Comparison of ENCODE assay signal across 10 cellular contexts in genomic region chr7:17071866-17072265, GRCh38.
DNase-seq lines count a peak whose midpoint lies in the region; ATAC-seq and TF ChIP-seq lines count a peak whose summit lies in the region.
"Had no signal": no experiment of that assay in that cellular context is flagged by ENCODE, and none has a peak within 500 bp of the region (broad histone marks: within the 10 kb centered on the region; RNA-seq: fewer than 3 reads in every experiment).

No MANE protein-coding gene starts in this region.

- intact Hi-C loops in posterior cingulate gyrus (cut with DNase I), result no loop called here
- intact Hi-C loops in right lobe of liver (cut with DNase I), result no loop called here

- no peak overlapping the region for H3K4me3 ChIP-seq in adipocyte (ENCODE audit: low read length)
- H3K4me3 ChIP-seq in right lobe of liver, result no peak overlapping the region
- H3K4me3 ChIP-seq: tibial nerve had no signal

- no peak for TF ChIP-seq POLR2A in right lobe of liver (IDR thresholded peaks at IDR 0.05)

- H3K9ac ChIP-seq in adipocyte (ENCODE audit: low read length), result no peak overlapping the region

- no peaks in the 10 kb centered on the region for H3K36me3 ChIP-seq in adipocyte (ENCODE audit: control insufficient read depth, insufficient read depth, low read length, severe bottlenecking)
- H3K36me3 ChIP-seq in right lobe of liver, result no peaks in the 10 kb centered on the region
- H3K36me3 ChIP-seq: tibial nerve had no signal

- no peak for TF ChIP-seq CTCF in right lobe of liver (IDR thresholded peaks at IDR 0.05)

- 44% methylated on average over 1 of the region's 1 CpG for WGBS in right lobe of liver (ENCODE audit: insufficient coverage, low coverage, low lambda C conversion rate, missing lambda C conversion rate)

- no peak overlapping the region for H3K27ac ChIP-seq in right lobe of liver

- no peaks in the 10 kb centered on the region for H3K9me3 ChIP-seq in adipocyte (ENCODE audit: control insufficient read depth, low read length)
- H3K9me3 ChIP-seq in right lobe of liver, result no peaks in the 10 kb centered on the region
- H3K9me3 ChIP-seq: tibial nerve had no signal

- DNase-seq in adipocyte (ENCODE audit: low read depth) (peak; percentile 4), posterior cingulate gyrus (no peak), right lobe of liver (no peak), GM19238 (ENCODE audit: insufficient read length, low spot score) (no peak), NCI-H1930 (lab: John Stamatoyannopoulos, UW) (no peak)
- DNase-seq: CD4-positive, alpha-beta T cell had no signal

- H3K27me3 ChIP-seq in adipocyte (replicated peaks; ENCODE audit: control insufficient read depth, insufficient read depth, low read length) (no peaks in the 10 kb centered on the region), right lobe of liver (no peaks in the 10 kb centered on the region)
- H3K27me3 ChIP-seq: tibial nerve had no signal

- peak; percentile 90 for ATAC-seq in GM18870 (IDR thresholded peaks at IDR 0.05; ENCODE audit: unreplicated experiment)
- peak; percentile 80 for ATAC-seq in GM21526 (IDR thresholded peaks at IDR 0.05; ENCODE audit: low FRiP score, unreplicated experiment)
- peak; percentile 79 for ATAC-seq in HG03039 (IDR thresholded peaks at IDR 0.05; ENCODE audit: unreplicated experiment)
- no peak for ATAC-seq in right lobe of liver

- H3K4me1 ChIP-seq in adipocyte (ENCODE audit: control insufficient read depth, insufficient read depth, low read length) (no peaks in the 10 kb centered on the region), right lobe of liver (no peaks in the 10 kb centered on the region)

Comparison
In these comparisons a context has a peak if more than half of its experiments do, and no peak if none do; other contexts are left out.
1. ATAC-seq: peak in GM18870 (single experiment), GM21526 (single experiment) and HG03039 (single experiment); none in right lobe of liver (0 of 4).